Comparison of ENCODE assay signal across 15 cellular contexts in the genomic region with DNA sequence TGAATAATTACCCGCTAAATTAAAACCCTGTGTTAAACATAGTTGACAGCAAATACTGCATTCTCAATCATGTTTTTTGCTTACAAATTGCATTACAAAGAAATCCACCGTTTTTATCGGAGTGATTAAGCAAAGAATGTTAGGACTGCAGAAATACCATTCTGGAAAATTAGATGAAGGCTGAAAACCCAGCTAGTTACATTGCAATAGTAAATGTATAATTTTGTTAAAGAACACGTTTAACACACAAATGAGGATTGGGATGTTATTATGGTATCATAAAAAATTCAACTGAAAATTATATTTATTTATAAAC. TPM values are rescaled to one million over a fixed set of nuclear protein-coding genes. Genes with fewer than 3 reads are reported as not detected.
DNase-seq lines count a peak whose midpoint lies in the region; ATAC-seq and TF ChIP-seq lines count a peak whose summit lies in the region.
"Had no signal": no experiment of that assay in that cellular context is flagged by ENCODE, and none has a peak within 500 bp of the region (broad histone marks: within the 10 kb centered on the region; RNA-seq: fewer than 3 reads in every experiment).

No MANE protein-coding gene starts in this region.

- peak overlapping the region; percentile 86 for H3K4me3 Mint-ChIP-seq in Calu3 (ENCODE audit: low read depth, unreplicated experiment)
- H3K4me3 Mint-ChIP-seq in chondrocyte (ENCODE audit: unreplicated experiment), result peak overlapping the region; percentile 76
- H3K4me3 Mint-ChIP-seq: CD8-positive, alpha-beta T cell; stimulated activated naive CD8-positive, alpha-beta T cell treated with anti-CD3 and anti-CD28 coated beads, Interleukin-15, Interleukin-2, amounts not matched to agents 100 ng/mL and 50 ng/mL, for 24 hours had no signal

- BruUV-seq in Calu3 (replicated peaks; lab: Mats Ljungman, UMichigan), result no TSS peak
- BruUV-seq in PC-3 (replicated peaks; lab: Mats Ljungman, UMichigan), result TSS peak; percentile 30

- H3K4me1 ChIP-seq in PC-3 (ENCODE audit: insufficient read depth, low read length) (peaks cover 13% of the 10 kb centered on the region), osteoblast (ENCODE audit: insufficient read depth, low read length) (peaks cover 17% of the 10 kb centered on the region)

- no peaks in the 10 kb centered on the region for H3K27me3 Mint-ChIP-seq in Calu3 (ENCODE audit: unreplicated experiment)
- no peaks in the 10 kb centered on the region for H3K27me3 Mint-ChIP-seq in chondrocyte (ENCODE audit: low read depth)

- POLR2A ChIA-PET in PC-3 (lab: Charles Lee; ENCODE audit: unreplicated experiment), result interaction anchor here (0.6 kb wide), 1 partner anchor 107 kb away, joined by 3 read pairs; no protein-coding TSS in a partner anchor

- H3K36me3 Mint-ChIP-seq in Calu3 (ENCODE audit: insufficient read depth, unreplicated experiment), result peaks cover 17% of the 10 kb centered on the region
- no peaks in the 10 kb centered on the region for H3K36me3 Mint-ChIP-seq in chondrocyte (ENCODE audit: low read depth)
- H3K36me3 Mint-ChIP-seq: CD8-positive, alpha-beta T cell; natural killer cell had no signal

- H3K9me3 ChIP-seq in PC-3 (ENCODE audit: low read length) (no peaks in the 10 kb centered on the region), osteoblast (ENCODE audit: low read depth, low read length) (no peaks in the 10 kb centered on the region)

- in situ Hi-C loops in G401 (cut with HindIII; ENCODE audit: low sequenced_read_pairs), result no loop called here

- H2AFZ ChIP-seq in PC-3 (ENCODE audit: low read length) (peak overlapping the region; percentile 52), osteoblast (ENCODE audit: low read length) (no peak overlapping the region)

- H3K9me3 Mint-ChIP-seq in Calu3 (ENCODE audit: low read depth, unreplicated experiment) (peaks cover under 1% of the 10 kb centered on the region), chondrocyte (ENCODE audit: low read depth) (no peaks in the 10 kb centered on the region)
- H3K9me3 Mint-ChIP-seq: CD8-positive, alpha-beta T cell; natural killer cell had no signal

- no peaks in the 10 kb centered on the region for H3F3A ChIP-seq in PC-3 (ENCODE audit: low read length, unreplicated experiment)

- H3K27ac ChIP-seq in PC-3 (ENCODE audit: low read length) (peak overlapping the region; percentile 15), osteoblast (ENCODE audit: low read depth, low read length) (no peak overlapping the region), dorsolateral prefrontal cortex (no peak overlapping the region)
- H3K27ac ChIP-seq: tibial artery had no signal

- H3K9ac ChIP-seq in PC-3 (ENCODE audit: low read length), result peak overlapping the region; percentile 25; the same call in 1 of the 2 replicates

- intact Hi-C loops in Calu3 (cut with micrococcal nuclease; ENCODE audit: unreplicated experiment) (no loop called here), PC-3 (cut with micrococcal nuclease) (loop anchor here (2.0 kb wide), 1 partner anchor 378 kb away; no protein-coding TSS in a partner anchor), dorsolateral prefrontal cortex (cut with DNase I) (loop anchor here in 1 of 2 donors (5.0 kb wide), 1 partner anchor 403 kb away; no protein-coding TSS in a partner anchor)

- no peak for ATAC-seq in PC-3
- no peak for ATAC-seq in HG02623 (IDR thresholded peaks at IDR 0.05; ENCODE audit: unreplicated experiment)
- ATAC-seq: CD8-positive, alpha-beta T cell; natural killer cell; Right ventricle myocardium inferior had no signal

- H3K79me2 ChIP-seq in PC-3 (ENCODE audit: low read length) (no peaks in the 10 kb centered on the region), osteoblast (ENCODE audit: insufficient read depth, low read length) (no peaks in the 10 kb centered on the region)

- H3K9me2 ChIP-seq in PC-3 (replicated peaks; ENCODE audit: low read length), result no peaks in the 10 kb centered on the region

- H4K20me1 ChIP-seq in PC-3 (ENCODE audit: low read length) (no peaks in the 10 kb centered on the region), osteoblast (ENCODE audit: insufficient read depth, low read length) (no peaks in the 10 kb centered on the region)

- H3K36me3 ChIP-seq in PC-3 (ENCODE audit: low read depth, low read length) (no peaks in the 10 kb centered on the region), osteoblast (ENCODE audit: insufficient read depth, low read length) (no peaks in the 10 kb centered on the region)
- H3K36me3 ChIP-seq: tibial artery had no signal

- DNase-seq in Calu3, result no peak
- no peak for DNase-seq in PC-3
- DNase-seq in chondrocyte (ENCODE audit: low spot score), result no peak
- DNase-seq in osteoblast (ENCODE audit: insufficient read length, low spot score, missing footprints), result peak; percentile 58
- DNase-seq in G401 (ENCODE audit: low spot score), result no peak
- DNase-seq in dorsolateral prefrontal cortex, result no peak
- DNase-seq in NCI-H446 (lab: John Stamatoyannopoulos, UW), result no peak
- DNase-seq: activated CD4-positive, alpha-beta T cell treated with anti-CD3 and anti-CD28 coated beads, Interleukin-2, amount 50 U/mL, for 4 hours; activated gamma-delta T cell treated with Interleukin-2 at 50 U/mL for 16 hours; natural killer cell had no signal

- peak overlapping the region; percentile 91 for H3K4me2 ChIP-seq in PC-3 (ENCODE audit: low read length)
- peak overlapping the region; percentile 85 for H3K4me2 ChIP-seq in osteoblast (ENCODE audit: insufficient read depth, low read length)

- peak overlapping the region; percentile 73 for H3K27ac Mint-ChIP-seq in Calu3 (ENCODE audit: unreplicated experiment)
- peak overlapping the region; percentile 95 for H3K27ac Mint-ChIP-seq in chondrocyte (ENCODE audit: unreplicated experiment)
- H3K27ac Mint-ChIP-seq: CD8-positive, alpha-beta T cell; natural killer cell; stimulated activated naive CD8-positive, alpha-beta T cell treated with anti-CD3 and anti-CD28 coated beads, Interleukin-15, Interleukin-2, amounts not matched to agents 100 ng/mL and 50 ng/mL, for 24 hours had no signal

- TF ChIP-seq CTCF in Calu3 (IDR thresholded peaks at IDR 0.05; ENCODE audit: unreplicated experiment) (no peak), PC-3 (conservative IDR thresholded peaks at IDR 0.05; ENCODE audit: low read depth, low read length) (no peak), chondrocyte (IDR thresholded peaks at IDR 0.05) (no peak), osteoblast (IDR thresholded peaks at IDR 0.05; ENCODE audit: extremely low read depth, low read depth, low read length) (no peak), dorsolateral prefrontal cortex (IDR thresholded peaks at IDR 0.05 in 54 of 56, conservative IDR thresholded peaks at IDR 0.05 in 2 of 56; ENCODE audit: low read depth in 1 of 56, partially characterized antibody in 56 of 56) (no peak)

- H3K4me3 ChIP-seq in PC-3 (ENCODE audit: low read length) (peak overlapping the region; percentile 80), osteoblast (ENCODE audit: insufficient read depth, low read length) (no peak overlapping the region), dorsolateral prefrontal cortex (no peak overlapping the region)

- no peaks in the 10 kb centered on the region for H3K27me3 ChIP-seq in PC-3 (ENCODE audit: low read length)
- peaks cover 6% of the 10 kb centered on the region for H3K27me3 ChIP-seq in osteoblast (ENCODE audit: insufficient read depth, low read length)
- peaks cover 12 to 83% (median 65%) of the 10 kb centered on the region in 45 donors for H3K27me3 ChIP-seq in dorsolateral prefrontal cortex

- H3K4me1 Mint-ChIP-seq in Calu3 (ENCODE audit: low read depth, unreplicated experiment), result peaks cover 29% of the 10 kb centered on the region
- peaks cover 44% of the 10 kb centered on the region for H3K4me1 Mint-ChIP-seq in chondrocyte (ENCODE audit: low read depth)

- CTCF ChIA-PET in Calu3 (lab: Charles Lee) (interaction anchor here (0.6 to 1.9 kb wide), 3 partner anchors 8 to 414 kb away, joined by 3 to 13 read pairs (median 5); no protein-coding TSS in a partner anchor), PC-3 (lab: Charles Lee) (interaction anchor here (0.6 to 1.2 kb wide), 7 partner anchors 11 to 414 kb away, joined by 4 to 7 read pairs (median 5); a partner anchor contains a TSS)

RNA-seq across cellular contexts. Expression of a gene that starts 12.3 kb away (rescaled TPM):
- 2.2 and 2.4 TPM in 2 replicates for total RNA-seq in Calu3 (2022)
- 30.5 and 40.5 TPM in 2 replicates for total RNA-seq in PC-3 (2014; rRNA removed)
- total RNA-seq in chondrocyte, result 12.5 to 17.8 TPM (median 16.7 TPM) in 3 replicates
- total RNA-seq in osteoblast, result not detected in 2 replicates
- 25.0 and 39.2 TPM in 2 replicates for total RNA-seq in G401 (2014; rRNA removed; shearing (Covaris generic))
- total RNA-seq in dorsolateral prefrontal cortex, result under 1 TPM in 13 of 120 experiments, not detected in 107; 0.24 to 0.89 (median 0.38) TPM
- total RNA-seq: CD8-positive, alpha-beta T cell; natural killer cell; Right ventricle myocardium inferior had no signal
